8 cellular contexts compared by ENCODE assay signal in the genomic region with DNA sequence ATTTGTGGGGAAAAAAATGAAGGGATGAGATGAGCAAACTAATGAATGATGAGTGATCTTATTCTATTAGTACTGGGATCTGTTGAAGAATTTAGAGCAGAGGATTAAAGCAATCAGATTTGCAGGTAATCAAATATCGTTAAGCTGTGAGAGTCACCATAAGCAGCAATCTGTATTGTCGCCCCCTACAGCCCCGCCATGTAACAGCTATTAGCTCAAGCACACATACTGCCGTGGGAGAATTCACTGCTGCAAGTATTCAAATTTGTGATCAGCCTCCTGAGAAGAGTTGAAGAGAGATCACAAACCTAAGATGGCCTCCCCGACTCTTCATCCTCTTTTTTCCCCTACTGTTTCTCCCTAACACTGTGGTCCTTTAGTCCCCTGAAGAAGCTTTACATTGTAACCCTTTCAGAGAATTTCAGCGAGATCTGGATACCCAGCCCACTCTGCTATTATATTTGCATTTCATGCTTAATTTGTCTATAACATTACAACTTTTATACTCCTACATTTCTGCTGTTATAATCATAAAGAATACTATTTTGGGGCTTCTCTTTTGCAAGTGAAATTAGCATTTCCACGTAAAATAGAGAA. TPM values are rescaled to one million over a fixed set of nuclear protein-coding genes. Genes with fewer than 3 reads are reported as not detected.
DNase-seq lines count a peak whose midpoint lies in the region; ATAC-seq and TF ChIP-seq lines count a peak whose summit lies in the region.

No MANE protein-coding gene starts in this region.

- H3K36me3 ChIP-seq in MM.1S (replicated peaks; ENCODE audit: insufficient read depth, low read length) (no peaks in the 10 kb centered on the region), right atrium auricular region (no peaks in the 10 kb centered on the region)

- H3K4me1 ChIP-seq in MM.1S (ENCODE audit: low read length), result no peaks in the 10 kb centered on the region
- H3K4me1 ChIP-seq in right atrium auricular region, result no peaks in the 10 kb centered on the region

- H3K9me2 ChIP-seq in MM.1S (replicated peaks; ENCODE audit: insufficient read depth, low read length), result no peaks in the 10 kb centered on the region

- no peak overlapping the region for H2AFZ ChIP-seq in MM.1S (ENCODE audit: low read length)

- H4K20me1 ChIP-seq in MM.1S (ENCODE audit: insufficient read depth, low read length), result no peaks in the 10 kb centered on the region

- no peaks in the 10 kb centered on the region for H3K9me3 ChIP-seq in MM.1S (replicated peaks; ENCODE audit: insufficient read depth, low read length)
- H3K9me3 ChIP-seq in right atrium auricular region, result peaks cover 3 to 14% of the 10 kb centered on the region in 2 donors

- H3K9ac ChIP-seq in MM.1S (ENCODE audit: low read length), result no peak overlapping the region

- DNase-seq in SHP77 (lab: John Stamatoyannopoulos, UW) (peak; percentile 1 to 7), SHP77 treated with DMSO at 0.1 percent for 48 hours (lab: John Stamatoyannopoulos, UW) (no peak), MM.1S (peak; percentile 47), right atrium auricular region (ENCODE audit: low spot score) (no peak), NCI-H146 (lab: John Stamatoyannopoulos, UW) (no peak)
- DNase-seq in activated CD4-positive, alpha-beta T cell treated with anti-CD3 and anti-CD28 coated beads, Interleukin-2, amount 50 U/mL, for 48 hours, result peak; percentile 48 to 55
- peak; percentile 35 for DNase-seq in stimulated activated CD4-positive, alpha-beta T cell treated with anti-CD3 and anti-CD28 coated beads, Interleukin-4, amount 100 ng/mL, for 1 hour

- no peaks in the 10 kb centered on the region for H3K79me2 ChIP-seq in MM.1S (ENCODE audit: low read length)

- TF ChIP-seq CTCF in MM.1S (IDR thresholded peaks at IDR 0.05; ENCODE audit: low read length) (peak; percentile 82), right atrium auricular region (IDR thresholded peaks at IDR 0.05) (peak; percentile 27 to 58)

- H3K27ac ChIP-seq in MM.1S (ENCODE audit: low read length) (no peak overlapping the region), right atrium auricular region (no peak overlapping the region)

- H3K27me3 ChIP-seq in MM.1S (replicated peaks; ENCODE audit: insufficient read depth, low read length) (no peaks in the 10 kb centered on the region), right atrium auricular region (no peaks in the 10 kb centered on the region)

- H3K4me2 ChIP-seq in MM.1S (ENCODE audit: low read depth, low read length), result no peak overlapping the region

- no peak for ATAC-seq in HG03442 (IDR thresholded peaks at IDR 0.05; ENCODE audit: unreplicated experiment)

- no peaks in the 10 kb centered on the region for H3F3A ChIP-seq in MM.1S (ENCODE audit: insufficient read depth, low read length)

- H3K4me3 ChIP-seq in MM.1S (ENCODE audit: low read length) (no peak overlapping the region), right atrium auricular region (no peak overlapping the region)

RNA-seq across cellular contexts. Expression of a gene that starts 28.5 kb away (rescaled TPM):
- total RNA-seq in right atrium auricular region, result under 1 TPM in 1 of 2 donors, not detected in 1; 0.67 TPM

RNA-seq across cellular contexts. Expression of a gene that starts 59.9 kb away (rescaled TPM):
- 10 to 100 TPM; 34.9 to 82.4 TPM for total RNA-seq in right atrium auricular region

Comparison
In these comparisons a context has a peak if more than half of its experiments do, and no peak if none do; other contexts are left out.
1. DNase-seq: peak in SHP77 (2 of 2), MM.1S (single experiment), activated CD4-positive, alpha-beta T cell treated with anti-CD3 and anti-CD28 coated beads, Interleukin-2, amount 50 U/mL, for 48 hours (2 of 2) and stimulated activated CD4-positive, alpha-beta T cell treated with anti-CD3 and anti-CD28 coated beads, Interleukin-4, amount 100 ng/mL, for 1 hour (single experiment); none in SHP77 treated with DMSO at 0.1 percent for 48 hours (single experiment), right atrium auricular region (single experiment) and NCI-H146 (single experiment).